27 cellular contexts compared by ENCODE assay signal in the genomic region with DNA sequence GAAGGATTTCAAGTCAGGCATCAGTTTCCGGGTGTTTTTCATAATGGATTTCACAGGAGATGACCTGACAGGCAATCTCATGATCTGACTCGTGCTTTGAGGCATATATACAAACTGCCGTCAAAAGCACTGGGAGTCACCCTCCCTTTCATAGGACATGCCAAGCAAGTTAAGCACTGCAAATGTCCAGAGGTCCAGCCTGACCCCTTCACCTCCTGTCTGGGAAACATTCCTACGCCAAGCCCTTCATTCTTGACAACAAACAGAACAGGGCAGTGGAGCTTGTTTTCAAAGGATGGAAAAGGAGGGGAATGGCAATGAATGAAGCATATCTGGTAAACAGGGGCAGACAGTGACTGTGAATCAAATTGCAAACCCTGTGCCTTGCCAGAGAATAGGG.
"Had no signal": no experiment of that assay in that cellular context is flagged by ENCODE, and none has a peak within 500 bp of the region (broad histone marks: within the 10 kb centered on the region; RNA-seq: fewer than 3 reads in every experiment).

No MANE protein-coding gene starts in this region.

- H3K27me3 ChIP-seq: breast epithelium had no signal

- H3K27ac ChIP-seq: breast epithelium, VCaP had no signal

- H3K4me2 ChIP-seq: SK-N-SH had no signal

- ATAC-seq: activated CD8-positive, alpha-beta T cell treated with anti-CD3 and anti-CD28 coated beads for 36 hours; activated T-cell treated with anti-CD3 and anti-CD28 coated beads, Interleukin-2, amount 50 U/mL, for 72 hours; Panc1; Right ventricle myocardium inferior had no signal

- DNase-seq: activated CD4-positive, alpha-beta T cell treated with anti-CD3 and anti-CD28 coated beads for 4 hours; activated CD4-positive, CD25-positive, alpha-beta regulatory T cell; activated CD8-positive, alpha-beta memory T cell treated with anti-CD3 and anti-CD28 coated beads, Interleukin-2, amount 50 U/mL, for 4 hours; activated CD8-positive, alpha-beta T cell treated with anti-CD3 and anti-CD28 coated beads for 36 hours; activated gamma-delta T cell treated with Interleukin-2 at 50 U/mL for 16 hours; activated naive CD4-positive, alpha-beta T cell treated with anti-CD3 and anti-CD28 coated beads, Interleukin-2, amount 10 ng/mL, durations not matched to agents 7 days and 5 days; activated naive CD8-positive, alpha-beta T cell treated with anti-CD3 and anti-CD28 coated beads, Interleukin-2, amount 10 ng/mL, durations not matched to agents 7 days and 5 days; activated T-cell treated with anti-CD3 and anti-CD28 coated beads, Interleukin-2, amount 50 U/mL, for 72 hours; aorta; central memory CD4-positive, alpha-beta T cell; Kasumi-1; KBM-7; NCI-H1105 treated with DMSO at 0.1 percent for 48 hours; NCI-H146; NCI-H187 treated with DMSO at 0.1 percent for 48 hours; NCI-H2081 treated with DMSO at 0.1 percent for 48 hours; NCI-H2171; NCI-H226; NCI-H526 treated with DMSO at 0.1 percent for 48 hours; NCI-H82; RPMI8226; SK-N-SH; T-helper 1 cell had no signal

- H3K36me3 ChIP-seq: breast epithelium had no signal

- H3K4me1 ChIP-seq: breast epithelium had no signal

- H3K4me3 ChIP-seq: breast epithelium had no signal

- H3K9ac ChIP-seq: SK-N-SH had no signal

- H3K9me3 ChIP-seq: breast epithelium, SK-N-SH had no signal
